Comparison of ENCODE assay signal across 1 cellular context in genomic region chr16:3150346-3151218, GRCh38.
TF ChIP-seq lines count a peak whose summit lies in the region.

No MANE protein-coding gene starts in this region.

TF ChIP-seq in HepG2, 621 proteins besides CTCF, POLR2A, EP300 and RAD21 (continued from another document and continues in another):
- TF ChIP-seq HMGXB3 (CRISPR knock-in tag; IDR thresholded peaks at IDR 0.05; ENCODE audit: borderline replicate concordance) (0 out of 2 replicates have a peak, but pooled peaks have one; percentile 56), ZNF777 (CRISPR knock-in tag; IDR thresholded peaks at IDR 0.05) (peak; percentile 39; the same call in 1 of the 2 replicates), NFYB (CRISPR knock-in tag; IDR thresholded peaks at IDR 0.05) (peak; percentile 30; the same call in 1 of the 2 replicates), ATF5 (CRISPR knock-in tag; IDR thresholded peaks at IDR 0.05; ENCODE audit: low read depth) (0 out of 2 replicates have a peak, but pooled peaks have one; percentile 70), HBP1 (CRISPR knock-in tag; IDR thresholded peaks at IDR 0.05; ENCODE audit: low read depth) (no peak), ZNF33B (CRISPR knock-in tag; IDR thresholded peaks at IDR 0.05) (no peak), SSRP1 (CRISPR knock-in tag; IDR thresholded peaks at IDR 0.05) (peak; percentile 98), SP2 (CRISPR knock-in tag; IDR thresholded peaks at IDR 0.05) (peak; percentile 39; the same call in 1 of the 2 replicates), ZSCAN21 (CRISPR knock-in tag; IDR thresholded peaks at IDR 0.05; ENCODE audit: borderline replicate concordance) (peak; percentile 73), ZNF253 (CRISPR knock-in tag; IDR thresholded peaks at IDR 0.05; ENCODE audit: borderline replicate concordance) (0 out of 2 replicates have a peak, but pooled peaks have one; percentile 46), KDM2A (CRISPR knock-in tag; IDR thresholded peaks at IDR 0.05; ENCODE audit: borderline replicate concordance, low read depth) (peak; percentile 89), KDM3A (CRISPR knock-in tag; IDR thresholded peaks at IDR 0.05; ENCODE audit: low read depth) (peak; percentile 91; the same call in 1 of the 2 replicates), ZNF143 (CRISPR knock-in tag; IDR thresholded peaks at IDR 0.05) (peak; percentile 86), MEIS1 (CRISPR knock-in tag; IDR thresholded peaks at IDR 0.05; ENCODE audit: borderline replicate concordance) (peak; percentile 89; the same call in 1 of the 2 replicates), RFXANK (CRISPR knock-in tag; IDR thresholded peaks at IDR 0.05) (peak; percentile 80; the same call in 1 of the 2 replicates), GTF2F1 (IDR thresholded peaks at IDR 0.05; ENCODE audit: low read length) (0 out of 2 replicates have a peak, but pooled peaks have one; percentile 63), ISX (CRISPR knock-in tag; conservative IDR thresholded peaks at IDR 0.05) (0 out of 2 replicates have a peak, but pooled peaks have one; percentile 32), E2F1 (CRISPR knock-in tag; IDR thresholded peaks at IDR 0.05) (peak; percentile 54; the same call in 1 of the 2 replicates), ZSCAN30 (CRISPR knock-in tag; IDR thresholded peaks at IDR 0.05) (peak; percentile 72; the same call in 1 of the 2 replicates), MEIS2 (CRISPR knock-in tag; IDR thresholded peaks at IDR 0.05) (0 out of 2 replicates have a peak, but pooled peaks have one; percentile 56), ZNF746 (CRISPR knock-in tag; IDR thresholded peaks at IDR 0.05) (peak; percentile 69), BHLHE40 (IDR thresholded peaks at IDR 0.05; ENCODE audit: low read length) (peak; percentile 42; the same call in 1 of the 2 replicates), XRCC5 (optimal IDR thresholded peaks at IDR 0.05; ENCODE audit: low read length) (peak; percentile 46), FOXP4 (CRISPR knock-in tag; IDR thresholded peaks at IDR 0.05) (peak; percentile 71), SCMH1 (CRISPR knock-in tag; IDR thresholded peaks at IDR 0.05; ENCODE audit: borderline replicate concordance) (no peak), SP4 (CRISPR knock-in tag; IDR thresholded peaks at IDR 0.05) (peak; percentile 64; the same call in 1 of the 2 replicates), REXO4 (CRISPR knock-in tag; IDR thresholded peaks at IDR 0.05; ENCODE audit: borderline replicate concordance) (no peak), IRF9 (CRISPR knock-in tag; IDR thresholded peaks at IDR 0.05; ENCODE audit: borderline replicate concordance) (peak; percentile 90; the same call in 1 of the 2 replicates), FOXP1 (IDR thresholded peaks at IDR 0.05) (no peak), FOXP1 (CRISPR knock-in tag; IDR thresholded peaks at IDR 0.05) (no peak), SKI (IDR thresholded peaks at IDR 0.05; ENCODE audit: partially characterized antibody) (peak; percentile 43), ATAD3A (CRISPR knock-in tag; IDR thresholded peaks at IDR 0.05) (no peak), TBL1XR1 (IDR thresholded peaks at IDR 0.05; ENCODE audit: borderline replicate concordance, low read length, partially characterized antibody) (peak; percentile 84), SRSF1 (optimal IDR thresholded peaks at IDR 0.05; ENCODE audit: low read depth, low read length) (peak; percentile 68), ZHX2 (IDR thresholded peaks at IDR 0.05; ENCODE audit: low read depth) (no peak), ZHX2 (CRISPR knock-in tag; IDR thresholded peaks at IDR 0.05; ENCODE audit: borderline replicate concordance) (no peak), ZNF501 (CRISPR knock-in tag; IDR thresholded peaks at IDR 0.05) (peak; percentile 59), ARHGAP35 (CRISPR knock-in tag; IDR thresholded peaks at IDR 0.05; ENCODE audit: borderline replicate concordance) (0 out of 2 replicates have a peak, but pooled peaks have one; percentile 24), ZNF770 (CRISPR knock-in tag; IDR thresholded peaks at IDR 0.05) (peak; percentile 93), ZBTB7B (CRISPR knock-in tag; IDR thresholded peaks at IDR 0.05) (peak; percentile 65; the same call in 1 of the 2 replicates), SP1 (IDR thresholded peaks at IDR 0.05) (no peak), SP1 (CRISPR knock-in tag; IDR thresholded peaks at IDR 0.05) (peak; percentile 69), AKAP8 (CRISPR knock-in tag; IDR thresholded peaks at IDR 0.05) (peak; percentile 83; the same call in 1 of the 2 replicates), MIXL1 (CRISPR knock-in tag; IDR thresholded peaks at IDR 0.05) (peak; percentile 92), MAF1 (CRISPR knock-in tag; IDR thresholded peaks at IDR 0.05; ENCODE audit: borderline replicate concordance) (peak; percentile 100), ZNF607 (CRISPR knock-in tag; IDR thresholded peaks at IDR 0.05; ENCODE audit: borderline replicate concordance) (peak; percentile 71; the same call in 1 of the 2 replicates), GFI1 (CRISPR knock-in tag; IDR thresholded peaks at IDR 0.05; ENCODE audit: borderline replicate concordance) (peak; percentile 85)
